In the genomic region with DNA sequence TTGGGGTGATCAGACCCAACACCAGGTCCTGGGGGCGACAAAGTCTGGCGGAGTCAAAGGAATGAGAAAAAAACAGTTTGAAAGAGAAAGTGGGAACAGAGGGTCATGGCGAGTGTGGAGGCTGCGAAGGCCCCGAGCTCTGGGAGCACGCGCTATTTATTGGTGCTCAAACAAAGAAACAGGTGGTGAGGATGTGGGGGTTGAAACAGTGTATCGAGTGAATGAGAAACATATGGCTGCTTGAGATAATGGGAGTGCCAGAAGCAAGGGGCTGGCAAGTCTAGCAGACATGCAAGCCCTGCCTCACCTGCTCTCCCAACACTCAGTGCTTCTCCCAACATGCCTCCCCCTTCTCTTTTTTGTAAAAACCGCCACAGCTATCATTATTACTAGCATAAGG, we compare ENCODE assay signal across 24 cellular contexts. TPM values are rescaled to one million over a fixed set of nuclear protein-coding genes. Genes with fewer than 3 reads are reported as not detected.
A peak's percentile ranks its signal among the peaks of the same experiment; 100 is the strongest.
DNase-seq lines count a peak whose midpoint lies in the region; ATAC-seq and TF ChIP-seq lines count a peak whose summit lies in the region.
"Had no signal": no experiment of that assay in that cellular context is flagged by ENCODE, and none has a peak within 500 bp of the region (broad histone marks: within the 10 kb centered on the region; RNA-seq: fewer than 3 reads in every experiment).

No MANE protein-coding gene starts in this region.

- 63 to 64% methylated on average over 9 of the region's 9 CpGs for WGBS in tibial nerve, 2 donors

- peak overlapping the region; percentile 72 for H3K27ac ChIP-seq in WERI-Rb-1
- H3K27ac ChIP-seq in tibial nerve: no peak overlapping the region
- H3K27ac ChIP-seq: A549, KMS-11, prostate gland, transverse colon had no signal

- H3K36me3 ChIP-seq in WERI-Rb-1 (no peaks in the 10 kb centered on the region), tibial nerve (no peaks in the 10 kb centered on the region)
- H3K36me3 ChIP-seq: prostate gland, transverse colon had no signal

- DNase-seq in SHP77 (lab: John Stamatoyannopoulos, UW) (peak; percentile 22 to 25), SHP77 treated with DMSO at 0.1 percent for 48 hours (lab: John Stamatoyannopoulos, UW) (no peak), NCI-H2171 (lab: John Stamatoyannopoulos, UW) (peak; percentile 87), WERI-Rb-1 (peak; percentile 68), D341Med (ENCODE audit: low spot score) (no peak), tibial nerve (ENCODE audit: low spot score in 2 of 2) (no peak)
- DNase-seq: activated CD4-positive, alpha-beta T cell treated with anti-CD3 and anti-CD28 coated beads for 1 hour; activated CD8-positive, alpha-beta T cell treated with anti-CD3 and anti-CD28 coated beads for 36 hours; activated naive CD8-positive, alpha-beta T cell treated with anti-CD3 and anti-CD28 coated beads for 36 hours; CD8-positive, alpha-beta memory T cell; central memory CD4-positive, alpha-beta T cell; DMS79; head of caudate nucleus; left colon; PC-3; stimulated activated naive CD8-positive, alpha-beta T cell treated with anti-CD3 and anti-CD28 coated beads, Interleukin-15, amount 100 ng/mL, for 72 hours; T-helper 1 cell; transverse colon had no signal

- TF ChIP-seq POLR2A in tibial nerve (IDR thresholded peaks at IDR 0.05): no peak

- no peak for TF ChIP-seq EP300 in tibial nerve (IDR thresholded peaks at IDR 0.05)

- peaks cover 2% of the 10 kb centered on the region for H3K9me3 ChIP-seq in WERI-Rb-1 (ENCODE audit: severe bottlenecking)
- H3K9me3 ChIP-seq in tibial nerve: no peaks in the 10 kb centered on the region
- H3K9me3 ChIP-seq: A549, prostate gland, transverse colon had no signal

- peaks cover 0 to 10% (median 0%) of the 10 kb centered on the region in 4 donors for H3K4me1 ChIP-seq in tibial nerve
- H3K4me1 ChIP-seq: A549, prostate gland had no signal

- no peaks in the 10 kb centered on the region for H3K27me3 ChIP-seq in WERI-Rb-1 (ENCODE audit: insufficient read depth, low read depth, severe bottlenecking)
- no peaks in the 10 kb centered on the region for H3K27me3 ChIP-seq in tibial nerve
- H3K27me3 ChIP-seq: transverse colon had no signal

- no peak for ATAC-seq in HG03175 (IDR thresholded peaks at IDR 0.05; ENCODE audit: unreplicated experiment)
- no peak for ATAC-seq in GM18870 (IDR thresholded peaks at IDR 0.05; ENCODE audit: unreplicated experiment)
- ATAC-seq: A549; activated CD8-positive, alpha-beta T cell treated with anti-CD3 and anti-CD28 coated beads for 36 hours; left colon; PC-3; Right ventricle myocardium inferior; stimulated activated naive CD8-positive, alpha-beta T cell treated with anti-CD3 and anti-CD28 coated beads, Interleukin-15, amount 100 ng/mL, for 72 hours had no signal

- H3K4me3 ChIP-seq in WERI-Rb-1 (ENCODE audit: low read depth, low read length) (no peak overlapping the region), tibial nerve (no peak overlapping the region)
- H3K4me3 ChIP-seq: A549, prostate gland, transverse colon had no signal

- TF ChIP-seq CTCF in WERI-Rb-1 (IDR thresholded peaks at IDR 0.05; ENCODE audit: low read depth, low read length) (no peak), tibial nerve (IDR thresholded peaks at IDR 0.05) (no peak)

RNA-seq across cellular contexts. Expression of a gene that starts 7.8 kb away (rescaled TPM):
- total RNA-seq in tibial nerve: 10 to 100 TPM in 3 of 4 donors, 1 to 10 TPM in 1; 8.8 to 12.0 (median 10.4) TPM

RNA-seq across cellular contexts. Expression of a gene that starts 19.2 kb away (rescaled TPM):
- 1 to 10 TPM in 3 of 4 donors, under 1 TPM in 1; 0.66 to 2.4 (median 1.6) TPM for total RNA-seq in tibial nerve

RNA-seq across cellular contexts. Expression of a gene that starts 39.9 kb away (rescaled TPM):
- total RNA-seq in tibial nerve: 10 to 100 TPM in 1 of 4 donors, 1 to 10 TPM in 3; 6.1 to 15.0 (median 7.3) TPM

Comparison
In these comparisons a context has a peak if more than half of its experiments do, and no peak if none do; other contexts are left out.
1. DNase-seq: peak in SHP77 (2 of 2), NCI-H2171 (single experiment) and WERI-Rb-1 (single experiment); none in SHP77 treated with DMSO at 0.1 percent for 48 hours (single experiment), D341Med (single experiment) and tibial nerve (0 of 2).